ENCODE assay signal across 8 cellular contexts in the genomic region with DNA sequence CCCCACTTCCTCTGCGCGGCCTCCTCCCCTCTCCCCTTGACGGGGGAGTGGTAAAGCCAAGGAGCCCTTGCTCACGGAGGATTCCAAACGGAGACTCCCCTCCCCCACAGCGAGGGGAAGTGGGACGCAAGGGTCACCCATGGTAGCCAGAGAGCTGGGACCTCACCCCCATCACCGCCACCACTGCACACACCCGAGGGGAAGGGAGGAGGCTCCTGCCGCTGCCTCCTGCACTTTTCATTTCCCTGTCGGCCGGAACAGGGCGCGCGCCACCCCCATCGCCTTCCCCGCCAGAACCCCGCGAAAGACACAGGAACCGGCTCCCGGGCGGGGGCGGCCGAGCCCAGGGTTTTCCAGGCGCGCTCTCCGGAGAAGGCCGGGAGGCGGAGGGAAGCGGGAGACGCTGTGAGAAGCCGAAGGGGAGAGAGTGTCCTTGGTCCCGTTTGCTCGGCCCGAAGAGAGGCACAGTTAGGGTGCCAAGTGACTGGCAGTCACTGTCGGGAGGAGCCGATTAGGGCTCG. TPM values are rescaled to one million over a fixed set of nuclear protein-coding genes. Genes with fewer than 3 reads are reported as not detected.
DNase-seq lines count a peak whose midpoint lies in the region; ATAC-seq, FAIRE-seq and TF ChIP-seq lines count a peak whose summit lies in the region.

No MANE protein-coding gene starts in this region.

- peaks cover 35% of the 10 kb centered on the region for H3K4me1 ChIP-seq in GM12878 (ENCODE audit: control insufficient read depth, insufficient read depth, low read length)
- H3K4me1 ChIP-seq in iPS-18a (ENCODE audit: control insufficient read depth, low read depth, low read length), result peaks cover 31% of the 10 kb centered on the region

- SMC1A ChIA-PET in GM12878 (lab: Charles Lee; ENCODE audit: uncharacterized antibody, unreplicated experiment), result interaction anchor here (12.4 kb wide), 1 partner anchor 104 kb away, joined by 138 read pairs; the partner anchor contains the start of gene TAF8

- H3K36me3 ChIP-seq in GM12878 (ENCODE audit: control insufficient read depth in 2 of 2, insufficient read depth in 2 of 2, low read length in 1 of 2), result peaks cover 3 to 5% of the 10 kb centered on the region in 2 experiments
- H3K36me3 ChIP-seq in iPS-18a (ENCODE audit: control insufficient read depth, low read depth, low read length), result no peaks in the 10 kb centered on the region

- no peak for FAIRE-seq in GM12878 (lab: Jason Lieb, UNC)

- H3K9me3 ChIP-seq in GM12878 (replicated peaks; ENCODE audit: control insufficient read depth, insufficient read depth, low read length), result no peaks in the 10 kb centered on the region
- no peaks in the 10 kb centered on the region for H3K9me3 ChIP-seq in iPS-18a (ENCODE audit: control insufficient read depth, low read depth, low read length)

- peak overlapping the region; percentile 86 for H3K4me2 ChIP-seq in GM12878 (ENCODE audit: control insufficient read depth, insufficient read depth)

- no peaks in the 10 kb centered on the region; the same call in 1 of the 2 replicates for H4K20me1 ChIP-seq in GM12878 (ENCODE audit: control insufficient read depth, insufficient read depth)

- H3K9me3 Mint-ChIP-seq in Calu3 (ENCODE audit: low read depth, unreplicated experiment), result no peaks in the 10 kb centered on the region

- H3K27me3 ChIP-seq in GM12878 (replicated peaks in 1 of 2; ENCODE audit: control insufficient read depth in 2 of 2, insufficient read depth in 2 of 2, low read length in 1 of 2) (no peaks in the 10 kb centered on the region), iPS-18a (ENCODE audit: control insufficient read depth, insufficient read depth, low read length) (peaks cover 6% of the 10 kb centered on the region)

- DNase-seq in Calu3, result peak; percentile 62
- DNase-seq in SKM-1 treated with dmso at 0.1 percent for 144 hours (lab: John Stamatoyannopoulos, UW; ENCODE audit: unreplicated experiment), result peak; percentile 42
- no peak for DNase-seq in GM12878 (ENCODE audit: low read depth, low spot score)
- no peak for DNase-seq in skeletal muscle cell (ENCODE audit: low read depth)
- no peak for DNase-seq in NCI-H2081 (lab: John Stamatoyannopoulos, UW)

- H3K9ac ChIP-seq in GM12878 (ENCODE audit: control insufficient read depth, insufficient read depth, low read length) (peak overlapping the region; percentile 68), iPS-18a (ENCODE audit: low read length) (peak overlapping the region; percentile 28)

- no TSS peak for BruUV-seq in Calu3 (replicated peaks; lab: Mats Ljungman, UMichigan)
- BruUV-seq in GM12878 (replicated peaks; lab: Mats Ljungman, UMichigan), result no TSS peak

- in situ Hi-C loops in GM12878 (cut with MboI), result no loop called here

- H3K27ac ChIP-seq in GM12878 (ENCODE audit: control insufficient read depth, insufficient read depth) (peak overlapping the region; percentile 61), iPS-18a (ENCODE audit: low read length) (no peak overlapping the region)

- TF ChIP-seq CTCF in Calu3 (IDR thresholded peaks at IDR 0.05; ENCODE audit: unreplicated experiment) (no peak), GM12878 (IDR thresholded peaks at IDR 0.05 in 2 of 3, conservative IDR thresholded peaks at IDR 0.05 in 1 of 3; ENCODE audit: control insufficient read depth in 2 of 3, extremely low read depth in 1 of 3, insufficient read depth in 1 of 3, low read depth in 3 of 3, low read length in 3 of 3) (no peak)

- TF ChIP-seq RAD21 in GM12878 (IDR thresholded peaks at IDR 0.05; ENCODE audit: insufficient read depth, low read depth, low read length), result no peak

- H3K4me3 Mint-ChIP-seq in Calu3 (ENCODE audit: low read depth, unreplicated experiment), result peak overlapping the region; percentile 100

- H3K4me3 ChIP-seq in GM12878 (peak overlapping the region; percentile 98), iPS-18a (ENCODE audit: low read length) (peak overlapping the region; percentile 53), skeletal muscle cell (ENCODE audit: low read depth, low read length) (peak overlapping the region; percentile 97)

- POLR2A ChIA-PET in GM12878 (lab: Charles Lee), result interaction anchor here (1.5 kb wide), 1 partner anchor 20 kb away, joined by 4 read pairs; the partner anchor contains the start of genes BYSL and MED20

- H3K79me2 ChIP-seq in GM12878 (ENCODE audit: control insufficient read depth, insufficient read depth, low read length), result peaks cover 35% of the 10 kb centered on the region

- H2AFZ ChIP-seq in GM12878 (ENCODE audit: control insufficient read depth, low read depth, low read length), result peak overlapping the region; percentile 76

- H3K36me3 Mint-ChIP-seq in Calu3 (ENCODE audit: insufficient read depth, unreplicated experiment), result peaks cover 43% of the 10 kb centered on the region

- under 1% methylated on average over 35 of the region's 38 CpGs for WGBS in GM12878 (ENCODE audit: insufficient coverage, insufficient replicate concordance, low lambda C conversion rate, missing lambda C conversion rate)

- peak overlapping the region; percentile 79 for H3K27ac Mint-ChIP-seq in Calu3 (ENCODE audit: unreplicated experiment)

- TF ChIP-seq POLR2A in GM12878 (IDR thresholded peaks at IDR 0.05; ENCODE audit: low read depth, low read length), result peak; percentile 45

- CTCF ChIA-PET in Calu3 (lab: Charles Lee) (interaction anchor here (3.3 kb wide), 1 partner anchor 20 kb away, joined by 17 read pairs; the partner anchor contains the start of genes BYSL and MED20), GM12878 (lab: Yijun Ruan, JAX) (interaction anchor here (2.0 to 13.2 kb wide), 4 partner anchors 17 to 104 kb away, joined by 5 to 193 read pairs (median 74); partner anchors contain the start of genes BYSL, MED20 and USP49)

- RAD21 ChIA-PET in GM12878 (lab: Charles Lee; ENCODE audit: unreplicated experiment), result interaction anchor here (0.6 to 6.4 kb wide), 4 partner anchors 19 to 1152 kb away, joined by 4 to 69 read pairs (median 14); partner anchors contain the start of genes BYSL and MED20

- TF ChIP-seq EP300 in GM12878 (IDR thresholded peaks at IDR 0.05; ENCODE audit: borderline replicate concordance in 1 of 2, control insufficient read depth in 1 of 2, low read depth in 2 of 2, low read length in 2 of 2), result no peak

- intact Hi-C loops in Calu3 (cut with micrococcal nuclease; ENCODE audit: unreplicated experiment) (loop anchor here (2.0 kb wide), 1 partner anchor 18 kb away; no protein-coding TSS in a partner anchor), GM12878 (cut with micrococcal nuclease; ENCODE audit: unreplicated experiment) (loop anchor here (2.0 to 5.0 kb wide), 3 partner anchors 46 to 271 kb away; partner anchors contain the start of gene USP49)

- ATAC-seq in HG02885 (IDR thresholded peaks at IDR 0.05; ENCODE audit: poor library complexity, unreplicated experiment) (peak; percentile 2), GM12878 (peak; percentile 29), GM19328 (IDR thresholded peaks at IDR 0.05; ENCODE audit: unreplicated experiment) (no peak)

- no peaks in the 10 kb centered on the region for H3K27me3 Mint-ChIP-seq in Calu3 (ENCODE audit: unreplicated experiment)

- peaks cover 30% of the 10 kb centered on the region for H3K4me1 Mint-ChIP-seq in Calu3 (ENCODE audit: low read depth, unreplicated experiment)

RNA-seq across cellular contexts. Expression of gene CCND3, which starts 0.8 kb away (rescaled TPM):
- 77.4 and 90.4 TPM in 2 replicates for total RNA-seq in Calu3 (2022)
- 27.5 and 33.7 TPM in 2 replicates for total RNA-seq in GM12878 (2013; cell fraction: nucleolus; rRNA removed)
- total RNA-seq in GM12878 (2014; rRNA removed), result 29.6 and 37.6 TPM in 2 replicates
- total RNA-seq in GM12878 (2014; rRNA removed; fragmentation: Illumina TruSeq; extraction: Trizol), result 19.8 and 20.6 TPM in 2 replicates
- total RNA-seq in GM12878 (2021), result 54.3 and 55.1 TPM in 2 replicates
- polyA plus RNA-seq in GM12878 (2011; ENCODE audit: low read depth), result 16.6 TPM
- polyA plus RNA-seq in GM12878 (2011; rRNA removed), result 11.6 and 20.9 TPM in 2 replicates
- 34.6 and 40.0 TPM in 2 replicates for polyA plus RNA-seq in GM12878 (2011; cell fraction: cytosol; rRNA removed)
- 40.2 and 40.5 TPM in 2 replicates for polyA plus RNA-seq in GM12878 (2011; cell fraction: nucleus; rRNA removed)
- polyA plus RNA-seq in GM12878 (2012), result 24.3 and 26.8 TPM in 2 replicates
- 18.2 and 25.4 TPM in 2 replicates for polyA plus RNA-seq in GM12878 (2014; fragmentation: Illumina TruSeq; extraction: Trizol)
- polyA plus RNA-seq in GM12878 (2014; fragmentation: Nextera tagmentation; extraction: Ambion mirVana), result 10 to 100 TPM in 1 of 2 experiments, 1 to 10 TPM in 1; 6.0 to 16.3 TPM
- polyA plus RNA-seq in GM12878 (2014; rRNA removed), result 45.8 and 50.9 TPM in 2 replicates
- 10 to 100 TPM; 81.4 to 86.4 TPM for polyA plus RNA-seq in GM12878 (2016; fragmentation: Nextera tagmentation; extraction: Ambion mirVana)
- polyA minus RNA-seq in GM12878 (2011; rRNA and poly(A)+ RNA removed), result 18.9 and 32.5 TPM in 2 replicates
- polyA minus RNA-seq in GM12878 (2011; cell fraction: cytosol; rRNA and poly(A)+ RNA removed), result 13.4 and 18.2 TPM in 2 replicates
- 23.0 and 32.6 TPM in 2 replicates for polyA minus RNA-seq in GM12878 (2011; cell fraction: nucleus; rRNA and poly(A)+ RNA removed)

RNA-seq across cellular contexts. Expression of gene BYSL, which starts 19.5 kb away (rescaled TPM):
- total RNA-seq in Calu3 (2022) (51.7 and 55.6 TPM in 2 replicates), GM12878 (2014; rRNA removed) (15.6 and 17.8 TPM in 2 replicates), GM12878 (2014; rRNA removed; fragmentation: Illumina TruSeq; extraction: Trizol) (19.0 and 21.2 TPM in 2 replicates), GM12878 (2021) (43.8 and 48.6 TPM in 2 replicates)
- total RNA-seq in GM12878 (2013; cell fraction: nucleolus; rRNA removed), result 15.8 and 20.0 TPM in 2 replicates
- polyA plus RNA-seq in GM12878 (2011; ENCODE audit: low read depth), result 12.9 TPM
- polyA plus RNA-seq in GM12878 (2011; rRNA removed) (19.2 and 34.5 TPM in 2 replicates), GM12878 (2014; fragmentation: Illumina TruSeq; extraction: Trizol) (24.7 and 31.4 TPM in 2 replicates), GM12878 (2014; fragmentation: Nextera tagmentation; extraction: Ambion mirVana) (10 to 100 TPM; 12.6 to 28.4 TPM), GM12878 (2014; rRNA removed) (48.5 and 56.4 TPM in 2 replicates), GM12878 (2016; fragmentation: Nextera tagmentation; extraction: Ambion mirVana) (10 to 100 TPM; 39.7 to 51.1 TPM)
- 38.9 and 50.1 TPM in 2 replicates for polyA plus RNA-seq in GM12878 (2011; cell fraction: cytosol; rRNA removed)
- 38.7 and 52.2 TPM in 2 replicates for polyA plus RNA-seq in GM12878 (2011; cell fraction: nucleus; rRNA removed)
- polyA plus RNA-seq in GM12878 (2012), result 17.3 and 20.9 TPM in 2 replicates
- polyA minus RNA-seq in GM12878 (2011; rRNA and poly(A)+ RNA removed), result 26.6 and 27.9 TPM in 2 replicates
- polyA minus RNA-seq in GM12878 (2011; cell fraction: cytosol; rRNA and poly(A)+ RNA removed), result 15.0 and 15.9 TPM in 2 replicates
- polyA minus RNA-seq in GM12878 (2011; cell fraction: nucleus; rRNA and poly(A)+ RNA removed), result 9.7 and 21.3 TPM in 2 replicates

RNA-seq across cellular contexts. Expression of gene MED20, which starts 19.9 kb away (rescaled TPM):
- total RNA-seq in Calu3 (2022) (28.0 and 29.8 TPM in 2 replicates), GM12878 (2014; rRNA removed) (13.4 and 14.4 TPM in 2 replicates), GM12878 (2014; rRNA removed; fragmentation: Illumina TruSeq; extraction: Trizol) (14.2 and 15.3 TPM in 2 replicates), GM12878 (2021) (16.6 and 17.2 TPM in 2 replicates)
- total RNA-seq in GM12878 (2013; cell fraction: nucleolus; rRNA removed), result 28.8 and 30.3 TPM in 2 replicates
- 7.0 TPM for polyA plus RNA-seq in GM12878 (2011; ENCODE audit: low read depth)
- polyA plus RNA-seq in GM12878 (2011; rRNA removed) (24.8 TPM in 2 replicates), GM12878 (2014; fragmentation: Illumina TruSeq; extraction: Trizol) (17.7 and 19.2 TPM in 2 replicates), GM12878 (2014; fragmentation: Nextera tagmentation; extraction: Ambion mirVana) (10 to 100 TPM; 15.9 to 21.7 TPM), GM12878 (2014; rRNA removed) (11.1 and 15.1 TPM in 2 replicates), GM12878 (2016; fragmentation: Nextera tagmentation; extraction: Ambion mirVana) (10 to 100 TPM; 20.4 to 21.0 TPM)
- 23.6 and 26.4 TPM in 2 replicates for polyA plus RNA-seq in GM12878 (2011; cell fraction: cytosol; rRNA removed)
- polyA plus RNA-seq in GM12878 (2011; cell fraction: nucleus; rRNA removed), result 17.1 and 18.5 TPM in 2 replicates
- 7.3 and 9.4 TPM in 2 replicates for polyA plus RNA-seq in GM12878 (2012)
- 20.0 and 25.3 TPM in 2 replicates for polyA minus RNA-seq in GM12878 (2011; rRNA and poly(A)+ RNA removed)
- 6.5 and 7.8 TPM in 2 replicates for polyA minus RNA-seq in GM12878 (2011; cell fraction: cytosol; rRNA and poly(A)+ RNA removed)
- 7.1 and 8.2 TPM in 2 replicates for polyA minus RNA-seq in GM12878 (2011; cell fraction: nucleus; rRNA and poly(A)+ RNA removed)

RNA-seq across cellular contexts. Expression of gene USP49, which starts 45.6 kb away (rescaled TPM):
- total RNA-seq in Calu3 (2022), result 6.9 and 7.0 TPM in 2 replicates
- 17.4 and 19.9 TPM in 2 replicates for total RNA-seq in GM12878 (2013; cell fraction: nucleolus; rRNA removed)
- total RNA-seq in GM12878 (2014; rRNA removed), result 2.7 and 3.4 TPM in 2 replicates
- 5.2 and 5.4 TPM in 2 replicates for total RNA-seq in GM12878 (2014; rRNA removed; fragmentation: Illumina TruSeq; extraction: Trizol)
- 7.7 TPM in 2 replicates for total RNA-seq in GM12878 (2021)
- 2.8 TPM for polyA plus RNA-seq in GM12878 (2011; ENCODE audit: low read depth)
- 6.5 and 7.6 TPM in 2 replicates for polyA plus RNA-seq in GM12878 (2011; rRNA removed)
- polyA plus RNA-seq in GM12878 (2011; cell fraction: cytosol; rRNA removed), result 4.2 and 4.9 TPM in 2 replicates
- 10.3 and 12.3 TPM in 2 replicates for polyA plus RNA-seq in GM12878 (2011; cell fraction: nucleus; rRNA removed)
- 4.1 and 5.8 TPM in 2 replicates for polyA plus RNA-seq in GM12878 (2012)
- 7.6 and 9.2 TPM in 2 replicates for polyA plus RNA-seq in GM12878 (2014; fragmentation: Illumina TruSeq; extraction: Trizol)
- 1 to 10 TPM; 1.0 TPM for polyA plus RNA-seq in GM12878 (2014; fragmentation: Nextera tagmentation; extraction: Ambion mirVana)
- 6.0 and 6.8 TPM in 2 replicates for polyA plus RNA-seq in GM12878 (2014; rRNA removed)
- 1 to 10 TPM; 3.2 TPM for polyA plus RNA-seq in GM12878 (2016; fragmentation: Nextera tagmentation; extraction: Ambion mirVana)
- 4.3 and 5.5 TPM in 2 replicates for polyA minus RNA-seq in GM12878 (2011; rRNA and poly(A)+ RNA removed)
- 1.9 and 3.0 TPM in 2 replicates for polyA minus RNA-seq in GM12878 (2011; cell fraction: cytosol; rRNA and poly(A)+ RNA removed)
- polyA minus RNA-seq in GM12878 (2011; cell fraction: nucleus; rRNA and poly(A)+ RNA removed), result 4.0 and 5.3 TPM in 2 replicates

Comparison
In these comparisons a context has a peak if more than half of its experiments do, and no peak if none do; other contexts are left out.
1. DNase-seq: peak in Calu3 (single experiment) and SKM-1 treated with dmso at 0.1 percent for 144 hours (single experiment); none in GM12878 (single experiment), skeletal muscle cell (single experiment) and NCI-H2081 (0 of 2).
2. Peak in every context shown above with its lines, with median percentiles within 50 percentile points of each other: H3K4me3 ChIP-seq.